In the genomic region with DNA sequence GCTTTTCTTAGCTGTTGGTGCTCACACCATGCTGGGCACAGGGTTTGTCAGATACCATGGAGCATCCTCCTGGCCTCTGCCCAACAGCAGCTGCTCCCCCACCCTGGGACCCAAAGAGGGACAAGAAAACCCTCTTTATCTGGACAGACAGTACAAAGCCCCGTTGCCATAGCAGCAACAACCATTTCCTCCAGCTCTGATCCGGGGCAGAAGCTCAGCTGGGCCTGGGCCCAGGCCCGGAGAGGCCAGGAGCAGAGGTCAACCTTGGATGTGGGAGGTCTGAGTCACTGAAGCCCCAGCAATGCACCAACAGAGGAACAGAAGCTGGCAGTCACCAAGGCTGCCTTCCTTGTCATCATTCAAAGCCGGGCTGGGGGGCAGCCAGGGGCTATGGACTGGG, we compare ENCODE assay signal across 21 cellular contexts.
DNase-seq lines count a peak whose midpoint lies in the region; ATAC-seq and TF ChIP-seq lines count a peak whose summit lies in the region.
"Had no signal": no experiment of that assay in that cellular context is flagged by ENCODE, and none has a peak within 500 bp of the region (broad histone marks: within the 10 kb centered on the region; RNA-seq: fewer than 3 reads in every experiment).

No MANE protein-coding gene starts in this region.

- H3K27ac ChIP-seq in CD8-positive, alpha-beta memory T cell (ENCODE audit: low read depth, low read length): no peak overlapping the region
- no peak overlapping the region for H3K27ac ChIP-seq in stomach
- H3K27ac ChIP-seq: cardiac muscle cell, parathyroid adenoma, RWPE1, vagina had no signal

- POLR2A ChIA-PET in CD8-positive, alpha-beta memory T cell (lab: Charles Lee): no interaction called here

- H3K36me3 Mint-ChIP-seq in CD8-positive, alpha-beta memory T cell: no peaks in the 10 kb centered on the region
- H3K36me3 Mint-ChIP-seq: activated naive CD8-positive, alpha-beta T cell; immature natural killer cell had no signal

- CTCF ChIA-PET in CD8-positive, alpha-beta memory T cell (lab: Charles Lee): no interaction called here

- intact Hi-C loops in stomach (cut with DNase I; ENCODE audit: low total_unique reads): no loop called here

- no peak overlapping the region for H3K4me3 Mint-ChIP-seq in CD8-positive, alpha-beta memory T cell
- H3K4me3 Mint-ChIP-seq: activated naive CD8-positive, alpha-beta T cell; activated T-cell treated with anti-CD3 and anti-CD28 coated beads, Interleukin-2, amount 50 U/mL, for 24 hours; immature natural killer cell had no signal

- H3K27me3 Mint-ChIP-seq in CD8-positive, alpha-beta memory T cell: peaks cover 26 to 58% of the 10 kb centered on the region in 2 donors

- H3K36me3 ChIP-seq in CD8-positive, alpha-beta memory T cell (ENCODE audit: insufficient read depth, low read length): no peaks in the 10 kb centered on the region
- H3K36me3 ChIP-seq in stomach: no peaks in the 10 kb centered on the region
- H3K36me3 ChIP-seq in BE2C: no peaks in the 10 kb centered on the region
- H3K36me3 ChIP-seq: cardiac muscle cell, vagina had no signal

- ATAC-seq in GM21367 (IDR thresholded peaks at IDR 0.05; ENCODE audit: unreplicated experiment): no peak
- ATAC-seq: HCT116 had no signal

- no peaks in the 10 kb centered on the region for H3K4me1 ChIP-seq in CD8-positive, alpha-beta memory T cell (ENCODE audit: insufficient read depth, low read length)
- H3K4me1 ChIP-seq in stomach (no peaks in the 10 kb centered on the region), BE2C (no peaks in the 10 kb centered on the region)
- H3K4me1 ChIP-seq: Caco-2, parathyroid adenoma, vagina had no signal

- no peak for TF ChIP-seq EP300 in stomach (IDR thresholded peaks at IDR 0.05)

- H3K4me3 ChIP-seq in choroid plexus epithelial cell (ENCODE audit: low read depth, low read length) (no peak overlapping the region), stomach (no peak overlapping the region), BE2C (ENCODE audit: low read depth, low read length) (no peak overlapping the region)
- H3K4me3 ChIP-seq in CD8-positive, alpha-beta memory T cell (ENCODE audit: low read length): no peak overlapping the region
- H3K4me3 ChIP-seq: cardiac muscle cell, vagina had no signal

- H3K27ac Mint-ChIP-seq in CD8-positive, alpha-beta memory T cell: no peak overlapping the region
- H3K27ac Mint-ChIP-seq: activated naive CD8-positive, alpha-beta T cell; activated T-cell treated with anti-CD3 and anti-CD28 coated beads, Interleukin-2, amount 50 U/mL, for 24 hours; immature natural killer cell had no signal

- DNase-seq in GM04503 (ENCODE audit: low read depth): peak; percentile 3
- DNase-seq in choroid plexus epithelial cell (ENCODE audit: low read depth): peak; percentile 47
- DNase-seq in left kidney (ENCODE audit: low read depth, low spot score): peak; percentile 43
- DNase-seq in retina: peak; percentile 44
- DNase-seq in CD8-positive, alpha-beta memory T cell: no peak
- no peak for DNase-seq in stomach
- no peak for DNase-seq in BE2C
- DNase-seq: activated CD4-positive, alpha-beta T cell treated with anti-CD3 and anti-CD28 coated beads, Interleukin-2, amount 50 U/mL, for 4 hours; activated T-cell treated with anti-CD3 and anti-CD28 coated beads, Interleukin-2, amount 50 U/mL, for 24 hours; Caco-2; immature natural killer cell; NCI-H1694; NCI-H226; SW 1271 had no signal

- no peak for TF ChIP-seq CTCF in choroid plexus epithelial cell (conservative IDR thresholded peaks at IDR 0.05; ENCODE audit: low read depth, low read length)
- no peak for TF ChIP-seq CTCF in stomach (IDR thresholded peaks at IDR 0.05)
- no peak for TF ChIP-seq CTCF in BE2C (IDR thresholded peaks at IDR 0.05; ENCODE audit: low read depth, low read length)

- H3K9me3 ChIP-seq in CD8-positive, alpha-beta memory T cell (ENCODE audit: low read length): no peaks in the 10 kb centered on the region
- peaks cover 6 to 30% (median 18%) of the 10 kb centered on the region in 4 donors for H3K9me3 ChIP-seq in stomach
- no peaks in the 10 kb centered on the region for H3K9me3 ChIP-seq in BE2C
- H3K9me3 ChIP-seq: Caco-2, vagina had no signal

- H3K4me1 Mint-ChIP-seq in CD8-positive, alpha-beta memory T cell: no peaks in the 10 kb centered on the region
- H3K4me1 Mint-ChIP-seq: immature natural killer cell had no signal

- peaks cover 11 to 23% (median 16%) of the 10 kb centered on the region in 5 donors for H3K9me3 Mint-ChIP-seq in CD8-positive, alpha-beta memory T cell

- no peak for TF ChIP-seq POLR2A in stomach (IDR thresholded peaks at IDR 0.05)

- 27 to 36% (median 32%) methylated on average over 3 to 4 of the region's 4 CpGs for WGBS in stomach, 5 donors

- no peaks in the 10 kb centered on the region for H3K27me3 ChIP-seq in CD8-positive, alpha-beta memory T cell (ENCODE audit: insufficient read depth, low read length, poor library complexity, severe bottlenecking)
- H3K27me3 ChIP-seq in stomach: peaks cover 0 to 34% (median 7%) of the 10 kb centered on the region in 3 donors
- H3K27me3 ChIP-seq in BE2C: no peaks in the 10 kb centered on the region
- H3K27me3 ChIP-seq: vagina had no signal

Comparison
In these comparisons a context has a peak if more than half of its experiments do, and no peak if none do; other contexts are left out.
1. DNase-seq: peak in GM04503 (single experiment), choroid plexus epithelial cell (single experiment), left kidney (single experiment) and retina (single experiment); none in CD8-positive, alpha-beta memory T cell (0 of 5), stomach (single experiment) and BE2C (single experiment).